15 cellular contexts compared by ENCODE assay signal in genomic region chr10:18094793-18095192, GRCh38. TPM values are rescaled to one million over a fixed set of nuclear protein-coding genes. Genes with fewer than 3 reads are reported as not detected.
A peak's percentile ranks its signal among the peaks of the same experiment; 100 is the strongest.
DNase-seq lines count a peak whose midpoint lies in the region.
"Had no signal": no experiment of that assay in that cellular context is flagged by ENCODE, and none has a peak within 500 bp of the region (broad histone marks: within the 10 kb centered on the region; RNA-seq: fewer than 3 reads in every experiment).

No MANE protein-coding gene starts in this region.

- no peak overlapping the region for H3K23ac ChIP-seq in trophoblast cell (ENCODE audit: low read length)

- no peak overlapping the region for H3K18ac ChIP-seq in trophoblast cell (ENCODE audit: low read length)

- H3K27ac ChIP-seq in trophoblast cell (ENCODE audit: low read depth, low read length) = no peak overlapping the region
- H3K27ac ChIP-seq: BLaER1 treated with 17β-estradiol and CSF1 and Interleukin-3, amounts not matched to agents 10 nM and 100 nM; KMS-11 had no signal

- H3K9me3 ChIP-seq in NT2/D1 (ENCODE audit: insufficient read depth, low read length) = no peaks in the 10 kb centered on the region
- H3K9me3 ChIP-seq in trophoblast cell (ENCODE audit: insufficient read depth, low read depth, low read length) = no peaks in the 10 kb centered on the region

- no peaks in the 10 kb centered on the region for H3K79me2 ChIP-seq in trophoblast cell (ENCODE audit: control insufficient read depth, insufficient read depth, low read length, poor library complexity)

- no peak overlapping the region for H4K8ac ChIP-seq in trophoblast cell (ENCODE audit: low read depth, low read length)

- no peak overlapping the region for H4K12ac ChIP-seq in trophoblast cell (ENCODE audit: low read depth, low read length)

- H3K4me1 ChIP-seq in NT2/D1 (ENCODE audit: insufficient read depth, insufficient read length) = no peaks in the 10 kb centered on the region
- H3K4me1 ChIP-seq in trophoblast cell (ENCODE audit: control insufficient read depth in 1 of 2, insufficient read depth in 2 of 2, low read length in 2 of 2) = peaks cover 0 to 3% of the 10 kb centered on the region in 2 experiments
- H3K4me1 ChIP-seq: BLaER1 treated with 17β-estradiol and CSF1 and Interleukin-3, amounts not matched to agents 10 nM and 100 nM had no signal

- H3K27me3 ChIP-seq in NT2/D1 (ENCODE audit: insufficient read depth, insufficient read length) = no peaks in the 10 kb centered on the region
- H3K27me3 ChIP-seq in trophoblast cell (ENCODE audit: insufficient read depth, low read length) = no peaks in the 10 kb centered on the region
- H3K27me3 ChIP-seq: BLaER1 treated with 17β-estradiol and CSF1 and Interleukin-3, amounts not matched to agents 10 nM and 100 nM had no signal

- no peak overlapping the region for H3K9ac ChIP-seq in NT2/D1 (ENCODE audit: insufficient read length, low read depth)
- H3K9ac ChIP-seq in trophoblast cell (ENCODE audit: low read length) = no peak overlapping the region
- H3K9ac ChIP-seq: BLaER1 treated with 17β-estradiol and CSF1 and Interleukin-3, amounts not matched to agents 10 nM and 100 nM; KMS-11 had no signal

- no peak overlapping the region for H2AFZ ChIP-seq in trophoblast cell (ENCODE audit: insufficient read depth, low read length, poor library complexity)

- H3K36me3 ChIP-seq in NT2/D1 (ENCODE audit: insufficient read depth, insufficient read length, low read length) (no peaks in the 10 kb centered on the region), trophoblast cell (ENCODE audit: control insufficient read depth in 1 of 2, insufficient read depth in 2 of 2, low read length in 2 of 2) (no peaks in the 10 kb centered on the region)
- H3K36me3 ChIP-seq: BLaER1 treated with 17β-estradiol and CSF1 and Interleukin-3, amounts not matched to agents 10 nM and 100 nM had no signal

- peak; percentile 4 for DNase-seq in ELF-1 (ENCODE audit: low read depth, low spot score)
- peak; percentile 15 for DNase-seq in NT2/D1 (ENCODE audit: low read depth, low spot score)
- peak; percentile 30 for DNase-seq in iPS DF 19.7 (ENCODE audit: low read depth, low spot score)
- peak; percentile 59 to 74 for DNase-seq in trophoblast cell
- DNase-seq in AG08395 (ENCODE audit: low spot score) = no peak
- DNase-seq in NOMO-1 treated with dmso at 0.1 percent for 144 hours (lab: John Stamatoyannopoulos, UW; ENCODE audit: unreplicated experiment) = no peak
- DNase-seq in central memory CD4-positive, alpha-beta T cell = no peak
- DNase-seq: 8988T; CD4-positive, CD25-positive, alpha-beta regulatory T cell; DMS79 treated with DMSO at 0.1 percent for 48 hours; EL; GDM1 had no signal

- no peak overlapping the region for H4K91ac ChIP-seq in trophoblast cell (ENCODE audit: low read depth, low read length)

- H2BK120ac ChIP-seq in trophoblast cell (ENCODE audit: insufficient read depth, low read length, poor library complexity) = no peak overlapping the region

- no peak overlapping the region for H2BK12ac ChIP-seq in trophoblast cell (ENCODE audit: low read length)

- H3K79me1 ChIP-seq in trophoblast cell (ENCODE audit: low read length) = no peaks in the 10 kb centered on the region

- H2AK5ac ChIP-seq in trophoblast cell (ENCODE audit: low read length) = no peak overlapping the region

- WGBS in trophoblast cell (ENCODE audit: extremely low coverage, insufficient coverage, insufficient read length) = no CpG with 5 or more reads among the region's 2 CpGs

- H3K4me2 ChIP-seq in trophoblast cell (ENCODE audit: low read length) = no peak overlapping the region
- H3K4me2 ChIP-seq: BLaER1 treated with 17β-estradiol and CSF1 and Interleukin-3, amounts not matched to agents 10 nM and 100 nM; KMS-11 had no signal

- H3K4ac ChIP-seq in trophoblast cell (ENCODE audit: low read depth, low read length) = no peak overlapping the region

- H2BK5ac ChIP-seq in trophoblast cell (ENCODE audit: low read depth, low read length, poor library complexity) = no peak overlapping the region

- H3K4me3 ChIP-seq in NT2/D1 (ENCODE audit: insufficient read length, low read depth) (no peak overlapping the region), trophoblast cell (ENCODE audit: low read depth, low read length) (no peak overlapping the region)
- H3K4me3 ChIP-seq: BLaER1 treated with 17β-estradiol and CSF1 and Interleukin-3, amounts not matched to agents 10 nM and 100 nM had no signal

- H3K14ac ChIP-seq in trophoblast cell (ENCODE audit: low read length) = no peak overlapping the region

RNA-seq across cellular contexts. Expression of gene CACNB2, which starts 45.4 kb away (rescaled TPM):
- polyA plus RNA-seq in trophoblast cell (2013) = 0.28 and 0.34 TPM in 2 replicates
- polyA plus RNA-seq: HepG2 had no signal

Comparison
In these comparisons a context has a peak if more than half of its experiments do, and no peak if none do; other contexts are left out.
1. DNase-seq: peak in ELF-1 (single experiment), NT2/D1 (single experiment), iPS DF 19.7 (single experiment) and trophoblast cell (2 of 2); none in AG08395 (single experiment), NOMO-1 treated with dmso at 0.1 percent for 144 hours (single experiment) and central memory CD4-positive, alpha-beta T cell (single experiment).